In the genomic region with DNA sequence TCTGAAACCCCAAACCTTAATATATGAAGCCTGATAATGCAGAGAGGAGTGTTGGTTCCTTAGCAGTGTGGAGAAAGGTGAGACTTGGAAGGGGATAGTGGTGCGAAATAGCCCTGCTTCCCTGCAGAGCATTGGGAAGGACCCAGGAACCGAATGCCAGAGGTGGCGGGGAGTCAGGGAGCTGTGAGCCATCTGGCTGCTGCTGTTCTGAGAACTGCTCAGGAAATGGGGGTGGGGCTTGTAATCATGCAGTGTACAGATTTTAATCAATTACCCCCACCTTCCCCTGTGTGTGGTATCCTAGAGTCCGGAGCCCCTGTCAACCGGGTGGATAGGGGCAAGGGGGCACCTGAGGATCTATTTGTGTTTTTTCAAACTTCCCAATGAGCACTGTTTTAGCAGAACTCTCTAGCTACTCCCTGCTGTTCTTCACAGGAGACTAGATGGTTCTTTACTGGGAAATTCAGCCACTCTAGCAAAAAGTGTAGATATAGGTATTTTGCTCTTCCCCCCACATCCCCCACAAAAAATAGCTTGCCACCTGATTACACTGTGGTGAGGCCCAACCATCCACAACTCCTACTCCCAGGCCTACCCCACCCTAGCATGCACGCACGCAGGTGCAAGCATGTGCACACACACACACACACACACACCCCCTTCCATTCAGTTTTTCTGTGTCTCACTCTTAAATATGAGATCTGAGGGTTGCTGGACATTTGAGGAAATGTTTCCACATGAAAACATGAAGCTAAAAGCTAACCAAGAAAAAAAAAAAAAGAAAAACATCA, we compare ENCODE assay signal across 18 cellular contexts. TPM values are rescaled to one million over a fixed set of nuclear protein-coding genes. Genes with fewer than 3 reads are reported as not detected.
DNase-seq lines count a peak whose midpoint lies in the region; ATAC-seq and TF ChIP-seq lines count a peak whose summit lies in the region.
"Had no signal": no experiment of that assay in that cellular context is flagged by ENCODE, and none has a peak within 500 bp of the region (broad histone marks: within the 10 kb centered on the region; RNA-seq: fewer than 3 reads in every experiment).

No MANE protein-coding gene starts in this region.

- H4K5ac ChIP-seq in H9 (ENCODE audit: insufficient read length, low read depth, low read length), result no peak overlapping the region

- no peak overlapping the region for H2BK15ac ChIP-seq in H9 (ENCODE audit: low read depth, low read length)

- H4K8ac ChIP-seq in H9 (replicated peaks; ENCODE audit: insufficient read length, low read depth, low read length), result no peak overlapping the region

- WGBS in H9 (ENCODE audit: extremely low coverage, insufficient read length, low lambda C conversion rate), result no CpG with 5 or more reads among the region's 7 CpGs
- 50 to 58% methylated on average over 7 of the region's 7 CpGs for WGBS in upper lobe of left lung, 2 donors

- peak; percentile 65 for DNase-seq in D341Med (ENCODE audit: low spot score)
- peak; percentile 41 for DNase-seq in H9
- DNase-seq in Panc1 (ENCODE audit: low read depth, low spot score), result no peak
- DNase-seq in glutamatergic neuron, result peak; percentile 43
- DNase-seq in upper lobe of left lung, result no peak
- no peak for DNase-seq in GM19238 (ENCODE audit: insufficient read length, low spot score)
- DNase-seq in medulla oblongata (ENCODE audit: extremely low spot score), result no peak
- DNase-seq in NCI-H1048 (lab: John Stamatoyannopoulos, UW), result no peak
- DNase-seq: activated CD8-positive, alpha-beta memory T cell treated with anti-CD3 and anti-CD28 coated beads, Interleukin-2, amount 50 U/mL, for 48 hours; CD8-positive, alpha-beta T cell; central memory CD4-positive, alpha-beta T cell; GF-D8; HCEC 1CT; islet precursor cell; pancreas; SJCRH30; spleen had no signal

- no peak overlapping the region for H3K23ac ChIP-seq in H9 (ENCODE audit: insufficient read length, low read depth, low read length)

- ATAC-seq in Panc1 (no peak), upper lobe of left lung (ENCODE audit: low FRiP score in 2 of 2) (no peak)
- ATAC-seq: CD8-positive, alpha-beta T cell; gastroesophageal sphincter had no signal

- H2AFZ ChIP-seq in H9 (ENCODE audit: low read length), result no peak overlapping the region

- TF ChIP-seq POLR2A in upper lobe of left lung (IDR thresholded peaks at IDR 0.05), result no peak

- peaks cover 10 to 17% (median 14%) of the 10 kb centered on the region in 3 experiments for H3K36me3 Mint-ChIP-seq in H9 (ENCODE audit: insufficient read depth in 1 of 3, low read depth in 3 of 3)
- peaks cover 17% of the 10 kb centered on the region for H3K36me3 Mint-ChIP-seq in glutamatergic neuron (ENCODE audit: unreplicated experiment)
- H3K36me3 Mint-ChIP-seq: CD8-positive, alpha-beta T cell had no signal

- H3K9me3 ChIP-seq in H9 (ENCODE audit: control insufficient read depth, low read depth, low read length), result peaks cover 8% of the 10 kb centered on the region
- no peaks in the 10 kb centered on the region for H3K9me3 ChIP-seq in Panc1 (ENCODE audit: control insufficient read depth, insufficient read depth, low read depth, low read length)
- no peaks in the 10 kb centered on the region for H3K9me3 ChIP-seq in upper lobe of left lung
- H3K9me3 ChIP-seq: pancreas, SJCRH30 had no signal

- H2BK5ac ChIP-seq in H9 (ENCODE audit: insufficient read length, low read length), result no peak overlapping the region

- H3K4me1 Mint-ChIP-seq in H9, result peaks cover 14 to 15% of the 10 kb centered on the region in 2 experiments
- H3K4me1 Mint-ChIP-seq in glutamatergic neuron (ENCODE audit: low read depth, unreplicated experiment), result peaks cover 22% of the 10 kb centered on the region

- H3K79me2 ChIP-seq in H9 (ENCODE audit: insufficient read depth, low read length), result no peaks in the 10 kb centered on the region

- intact Hi-C loops in Panc1 (cut with micrococcal nuclease; ENCODE audit: unreplicated experiment), result no loop called here

- H3K56ac ChIP-seq in H9 (ENCODE audit: insufficient read length, low read depth, low read length), result no peak overlapping the region

- H2BK120ac ChIP-seq in H9 (ENCODE audit: low read depth, low read length, poor library complexity, severe bottlenecking), result no peak overlapping the region

- H3K27me3 Mint-ChIP-seq in H9 (ENCODE audit: low read depth) (peaks cover 2% of the 10 kb centered on the region), glutamatergic neuron (ENCODE audit: unreplicated experiment) (peaks cover 4% of the 10 kb centered on the region)

- H3K36me3 ChIP-seq in Panc1 (ENCODE audit: control insufficient read depth, insufficient read depth, low read length), result no peaks in the 10 kb centered on the region
- H3K36me3 ChIP-seq in upper lobe of left lung, result no peaks in the 10 kb centered on the region
- H3K36me3 ChIP-seq: gastroesophageal sphincter, pancreas, SJCRH30, spleen had no signal

- H3K9me3 Mint-ChIP-seq in H9 (peaks cover 20 to 22% of the 10 kb centered on the region in 2 experiments), glutamatergic neuron (ENCODE audit: unreplicated experiment) (peaks cover 14% of the 10 kb centered on the region)

- no peaks in the 10 kb centered on the region for H3K23me2 ChIP-seq in H9 (ENCODE audit: insufficient read length, low read depth, low read length, poor library complexity, severe bottlenecking)

- TF ChIP-seq EP300 in upper lobe of left lung (IDR thresholded peaks at IDR 0.05), result no peak

- CTCF ChIA-PET in Panc1 (lab: Charles Lee), result no interaction called here

- no peaks in the 10 kb centered on the region for H4K20me1 ChIP-seq in H9 (ENCODE audit: control insufficient read depth, insufficient read depth, insufficient read length)

- no peak overlapping the region for H3K18ac ChIP-seq in H9 (ENCODE audit: insufficient read length, low read depth, low read length)

- no peak overlapping the region; a peak in 1 of 7 replicates for H3K27ac Mint-ChIP-seq in H9
- no peak overlapping the region for H3K27ac Mint-ChIP-seq in glutamatergic neuron (ENCODE audit: unreplicated experiment)
- H3K27ac Mint-ChIP-seq: CD8-positive, alpha-beta T cell had no signal

- TF ChIP-seq CTCF in H9 (conservative IDR thresholded peaks at IDR 0.05) (no peak), Panc1 (IDR thresholded peaks at IDR 0.05) (no peak), glutamatergic neuron (IDR thresholded peaks at IDR 0.05; ENCODE audit: partially characterized antibody, unreplicated experiment) (no peak), upper lobe of left lung (IDR thresholded peaks at IDR 0.05) (no peak)

- in situ Hi-C loops in Panc1 (cut with HindIII; ENCODE audit: low pct_unique_long_range_greater_than_20kb, low sequenced_read_pairs), result no loop called here

- no peak overlapping the region for H2BK20ac ChIP-seq in H9 (ENCODE audit: low read depth, low read length, poor library complexity, severe bottlenecking)

- POLR2A ChIA-PET in Panc1 (lab: Charles Lee), result no interaction called here

- H2AK5ac ChIP-seq in H9 (ENCODE audit: insufficient read length, low read length), result no peak overlapping the region

- no peak overlapping the region for H3K4me3 Mint-ChIP-seq in H9
- H3K4me3 Mint-ChIP-seq in glutamatergic neuron (ENCODE audit: unreplicated experiment), result peak overlapping the region; percentile 45
- H3K4me3 Mint-ChIP-seq: CD8-positive, alpha-beta T cell had no signal

- H2BK12ac ChIP-seq in H9 (ENCODE audit: insufficient read length, low read depth, low read length), result no peak overlapping the region

- H3K14ac ChIP-seq in H9 (ENCODE audit: insufficient read depth, low read length), result no peak overlapping the region

- H3K4ac ChIP-seq in H9 (ENCODE audit: low read depth, low read length), result no peak overlapping the region

- no peak overlapping the region for H3K4me2 ChIP-seq in H9 (ENCODE audit: insufficient read depth, insufficient read length, low read length)

- no TSS peak for BruUV-seq in Panc1 (replicated peaks; lab: Mats Ljungman, UMichigan)

- H4K91ac ChIP-seq in H9 (ENCODE audit: insufficient read length, low read depth, low read length), result no peak overlapping the region

- no peak overlapping the region for H3T11ph ChIP-seq in H9 (ENCODE audit: low read length)

- no peak overlapping the region for H3K27ac ChIP-seq in H9 (ENCODE audit: insufficient read length, low read depth, low read length)
- peak overlapping the region; percentile 3; the same call in 1 of the 2 replicates for H3K27ac ChIP-seq in Panc1 (ENCODE audit: low read length)
- H3K27ac ChIP-seq in upper lobe of left lung, result no peak overlapping the region
- H3K27ac ChIP-seq: gastroesophageal sphincter, pancreas, SJCRH30, spleen had no signal

- no peak overlapping the region for H3K9ac ChIP-seq in H9 (ENCODE audit: extremely low read depth, insufficient read length, low read length)

- no peaks in the 10 kb centered on the region for H3K79me1 ChIP-seq in H9 (ENCODE audit: insufficient read depth, low read depth, low read length, poor library complexity, severe bottlenecking)

- H3K4me3 ChIP-seq in Panc1 (ENCODE audit: low read depth in 2 of 2, low read length in 2 of 2) (no peak overlapping the region), upper lobe of left lung (no peak overlapping the region)
- H3K4me3 ChIP-seq: gastroesophageal sphincter, pancreas, SJCRH30, spleen had no signal

- H3K27me3 ChIP-seq in H9 (ENCODE audit: insufficient read depth, low read length) (no peaks in the 10 kb centered on the region), Panc1 (ENCODE audit: control insufficient read depth, insufficient read depth, low read length) (no peaks in the 10 kb centered on the region; the same call in 1 of the 2 replicates), upper lobe of left lung (no peaks in the 10 kb centered on the region)
- H3K27me3 ChIP-seq: gastroesophageal sphincter, pancreas, SJCRH30 had no signal

- H3K4me1 ChIP-seq in H9 (ENCODE audit: insufficient read depth, low read length) (peaks cover 5% of the 10 kb centered on the region; the same call in 1 of the 2 replicates), Panc1 (ENCODE audit: control insufficient read depth, insufficient read depth, low read length) (peaks cover 18% of the 10 kb centered on the region; the same call in 1 of the 2 replicates), upper lobe of left lung (peaks cover 5 to 10% (median 7%) of the 10 kb centered on the region in 4 donors)
- H3K4me1 ChIP-seq: pancreas, SJCRH30, spleen had no signal

RNA-seq across cellular contexts. Expression of a gene that starts 30.1 kb away (rescaled TPM):
- 20.2 and 23.4 TPM in 2 replicates for total RNA-seq in H9 (2021)
- total RNA-seq in Panc1 (2021; ENCODE audit: unreplicated experiment), result 34.8 TPM
- polyA plus RNA-seq in Panc1 (2012; ENCODE audit: insufficient read length), result 21.2 TPM
- total RNA-seq in glutamatergic neuron (ENCODE audit: unreplicated experiment), result 72.5 TPM
- 10 to 100 TPM; 18.8 to 39.2 (median 24.1) TPM for total RNA-seq in upper lobe of left lung

Comparison
In these comparisons a context has a peak if more than half of its experiments do, and no peak if none do; other contexts are left out.
1. DNase-seq: peak in D341Med (single experiment), H9 (single experiment) and glutamatergic neuron (single experiment); none in Panc1 (single experiment), upper lobe of left lung (0 of 2), GM19238 (single experiment), medulla oblongata (single experiment) and NCI-H1048 (single experiment).